8 cellular contexts compared by ENCODE assay signal in genomic region chr3:64030741-64031140, GRCh38. TPM values are rescaled to one million over a fixed set of nuclear protein-coding genes. Genes with fewer than 3 reads are reported as not detected.
DNase-seq lines count a peak whose midpoint lies in the region; ATAC-seq and TF ChIP-seq lines count a peak whose summit lies in the region.

No MANE protein-coding gene starts in this region.

- H3K4me3 Mint-ChIP-seq in CD8-positive, alpha-beta memory T cell = peak overlapping the region; percentile 44 to 89 (median 85)
- peak overlapping the region; percentile 74 to 91 (median 82) for H3K4me3 Mint-ChIP-seq in naive thymus-derived CD8-positive, alpha-beta T cell
- H3K4me3 Mint-ChIP-seq in stimulated activated effector memory CD8-positive, alpha-beta T cell treated with anti-CD3 and anti-CD28 coated beads, Interleukin-12 subunit alpha, Interleukin-12 subunit beta, amount 100 ng/mL, for 72 hours = peak overlapping the region; percentile 60

- peaks cover 0 to 2% (median 0%) of the 10 kb centered on the region in 5 donors for H3K9me3 Mint-ChIP-seq in CD8-positive, alpha-beta memory T cell
- peaks cover 0 to 10% (median 4%) of the 10 kb centered on the region in 9 donors for H3K9me3 Mint-ChIP-seq in naive thymus-derived CD8-positive, alpha-beta T cell
- H3K9me3 Mint-ChIP-seq in stimulated activated effector memory CD8-positive, alpha-beta T cell treated with anti-CD3 and anti-CD28 coated beads, Interleukin-12 subunit alpha, Interleukin-12 subunit beta, amount 100 ng/mL, for 72 hours = peaks cover 4% of the 10 kb centered on the region

- peak; percentile 66 for TF ChIP-seq CTCF in GM20000 (IDR thresholded peaks at IDR 0.05; ENCODE audit: extremely low read depth, missing control alignments)

- H3K4me1 Mint-ChIP-seq in CD8-positive, alpha-beta memory T cell = peaks cover 6 to 7% (median 7%) of the 10 kb centered on the region in 3 donors
- peaks cover 4 to 8% (median 5%) of the 10 kb centered on the region in 4 donors for H3K4me1 Mint-ChIP-seq in naive thymus-derived CD8-positive, alpha-beta T cell
- peaks cover 6% of the 10 kb centered on the region for H3K4me1 Mint-ChIP-seq in stimulated activated effector memory CD8-positive, alpha-beta T cell treated with anti-CD3 and anti-CD28 coated beads, Interleukin-12 subunit alpha, Interleukin-12 subunit beta, amount 100 ng/mL, for 72 hours

- POLR2A ChIA-PET in CD8-positive, alpha-beta memory T cell (lab: Charles Lee) = no interaction called here
- POLR2A ChIA-PET in naive thymus-derived CD8-positive, alpha-beta T cell (lab: Charles Lee) = interaction anchor here (0.7 kb wide), 1 partner anchor 72 kb away, joined by 3 read pairs; no protein-coding TSS in a partner anchor

- peaks cover 0 to 4% (median 0%) of the 10 kb centered on the region in 3 donors for H3K36me3 Mint-ChIP-seq in CD8-positive, alpha-beta memory T cell
- H3K36me3 Mint-ChIP-seq in naive thymus-derived CD8-positive, alpha-beta T cell = peaks cover 0 to 2% (median 0%) of the 10 kb centered on the region in 3 donors
- H3K36me3 Mint-ChIP-seq in stimulated activated effector memory CD8-positive, alpha-beta T cell treated with anti-CD3 and anti-CD28 coated beads, Interleukin-12 subunit alpha, Interleukin-12 subunit beta, amount 100 ng/mL, for 72 hours = no peaks in the 10 kb centered on the region

- peak; percentile 91 for ATAC-seq in esophagus mucosa
- ATAC-seq in naive thymus-derived CD8-positive, alpha-beta T cell = peak; percentile 100
- ATAC-seq in stimulated activated effector memory CD8-positive, alpha-beta T cell treated with anti-CD3 and anti-CD28 coated beads, Interleukin-12 subunit alpha, Interleukin-12 subunit beta, amount 100 ng/mL, for 72 hours = peak; percentile 96

- peaks cover 6% of the 10 kb centered on the region for H3K27me3 ChIP-seq in CD8-positive, alpha-beta memory T cell (ENCODE audit: insufficient read depth, low read length, poor library complexity, severe bottlenecking)

- CTCF ChIA-PET in CD8-positive, alpha-beta memory T cell (lab: Charles Lee) = interaction anchor here (0.7 to 2.2 kb wide), 8 partner anchors 8 to 454 kb away, joined by 3 to 16 read pairs (median 5); no protein-coding TSS in a partner anchor

- H3K27ac ChIP-seq in CD8-positive, alpha-beta memory T cell (ENCODE audit: low read depth, low read length) = no peak overlapping the region

- H3K27me3 Mint-ChIP-seq in CD8-positive, alpha-beta memory T cell = peaks cover 13 to 24% of the 10 kb centered on the region in 2 donors
- peaks cover 11 to 28% (median 16%) of the 10 kb centered on the region in 5 donors for H3K27me3 Mint-ChIP-seq in naive thymus-derived CD8-positive, alpha-beta T cell

- H3K27ac Mint-ChIP-seq in CD8-positive, alpha-beta memory T cell = peak overlapping the region in 7 of 8 donors; percentile 2 to 86 (median 76)
- H3K27ac Mint-ChIP-seq in naive thymus-derived CD8-positive, alpha-beta T cell = peak overlapping the region in 8 of 10 donors; percentile 33 to 85 (median 75)
- peak overlapping the region; percentile 46 for H3K27ac Mint-ChIP-seq in stimulated activated effector memory CD8-positive, alpha-beta T cell treated with anti-CD3 and anti-CD28 coated beads, Interleukin-12 subunit alpha, Interleukin-12 subunit beta, amount 100 ng/mL, for 72 hours

- H3K4me1 ChIP-seq in CD8-positive, alpha-beta memory T cell (ENCODE audit: insufficient read depth, low read length) = peaks cover 5% of the 10 kb centered on the region

- peak overlapping the region; percentile 43 for H3K4me3 ChIP-seq in CD8-positive, alpha-beta memory T cell (ENCODE audit: low read length)

- H3K36me3 ChIP-seq in CD8-positive, alpha-beta memory T cell (ENCODE audit: insufficient read depth, low read length) = no peaks in the 10 kb centered on the region

- no peaks in the 10 kb centered on the region for H3K9me3 ChIP-seq in CD8-positive, alpha-beta memory T cell (ENCODE audit: low read length)

- DNase-seq in CD8-positive, alpha-beta memory T cell = peak; percentile 66 to 81 (median 71)
- peak; percentile 79 for DNase-seq in GM20000 (ENCODE audit: low spot score)
- DNase-seq in HPDE6-E6E7 (ENCODE audit: extremely low spot score) = peak; percentile 22
- peak; percentile 41 for DNase-seq in NOMO-1 treated with DMSO at 0.1 percent for 48 hours (lab: John Stamatoyannopoulos, UW; ENCODE audit: unreplicated experiment)
- peak; percentile 77 for DNase-seq in activated T-cell treated with anti-CD3 and anti-CD28 coated beads for 24 hours (ENCODE audit: low read depth)
- DNase-seq in naive thymus-derived CD8-positive, alpha-beta T cell = peak; percentile 63 to 79 (median 72)
- peak; percentile 68 to 82 for DNase-seq in stimulated activated effector memory CD8-positive, alpha-beta T cell treated with anti-CD3 and anti-CD28 coated beads, Interleukin-12 subunit alpha, Interleukin-12 subunit beta, amount 100 ng/mL, for 72 hours (ENCODE audit: low spot score in 2 of 2)

RNA-seq across cellular contexts. Expression of gene PSMD6, which starts 7.4 kb away (rescaled TPM):
- total RNA-seq in CD8-positive, alpha-beta memory T cell = 100 to 1,000 TPM; 134 to 136 TPM
- polyA plus RNA-seq in CD8-positive, alpha-beta memory T cell = 117 TPM
- 63.8 TPM for total RNA-seq in esophagus mucosa
- 10 to 100 TPM; 76.8 to 82.9 TPM for total RNA-seq in naive thymus-derived CD8-positive, alpha-beta T cell
- 100 to 1,000 TPM; 107 to 114 (median 110) TPM for polyA plus RNA-seq in naive thymus-derived CD8-positive, alpha-beta T cell

Comparison
In these comparisons a context has a peak if more than half of its experiments do, and no peak if none do; other contexts are left out.
1. DNase-seq: peak in every context shown above with its lines; median percentile 79 in GM20000; 77 in activated T-cell treated with anti-CD3 and anti-CD28 coated beads for 24 hours; 75 in stimulated activated effector memory CD8-positive, alpha-beta T cell treated with anti-CD3 and anti-CD28 coated beads, Interleukin-12 subunit alpha, Interleukin-12 subunit beta, amount 100 ng/mL, for 72 hours; 72 in naive thymus-derived CD8-positive, alpha-beta T cell; 71 in CD8-positive, alpha-beta memory T cell; 41 in NOMO-1 treated with DMSO at 0.1 percent for 48 hours; 22 in HPDE6-E6E7.